10 cellular contexts compared by ENCODE assay signal in genomic region chr15:30922469-30923311, GRCh38. TPM values are rescaled to one million over a fixed set of nuclear protein-coding genes. Genes with fewer than 3 reads are reported as not detected.
DNase-seq lines count a peak whose midpoint lies in the region; TF ChIP-seq lines count a peak whose summit lies in the region.
"Had no signal": no experiment of that assay in that cellular context is flagged by ENCODE, and none has a peak within 500 bp of the region (broad histone marks: within the 10 kb centered on the region; RNA-seq: fewer than 3 reads in every experiment).

No MANE protein-coding gene starts in this region.

- H2BK120ac ChIP-seq in mesenchymal stem cell (ENCODE audit: low read depth, low read length) = no peak overlapping the region

- no peak overlapping the region for H3K23ac ChIP-seq in mesenchymal stem cell (ENCODE audit: low read length in 2 of 2)

- H2BK15ac ChIP-seq in mesenchymal stem cell (ENCODE audit: low read depth, poor library complexity, severe bottlenecking) = no peak overlapping the region

- H3K27ac Mint-ChIP-seq in activated T-cell treated with anti-CD3 and anti-CD28 coated beads, Interleukin-2, amount 50 U/mL, for 24 hours = peak overlapping the region; percentile 2

- H3K9me3 ChIP-seq in mesenchymal stem cell (ENCODE audit: control insufficient read depth, low read length) (no peaks in the 10 kb centered on the region), uterus (no peaks in the 10 kb centered on the region)
- H3K9me3 ChIP-seq: spleen had no signal

- TF ChIP-seq POLR2A in uterus (IDR thresholded peaks at IDR 0.05) = no peak

- no peak overlapping the region for H3K18ac ChIP-seq in mesenchymal stem cell (ENCODE audit: low read depth in 1 of 2, low read length in 2 of 2)

- H3K14ac ChIP-seq in mesenchymal stem cell (ENCODE audit: low read length in 2 of 2) = no peak overlapping the region

- peaks cover 33% of the 10 kb centered on the region for H3K4me1 ChIP-seq in mesenchymal stem cell (ENCODE audit: control insufficient read depth, insufficient read depth, low read depth, low read length)
- H3K4me1 ChIP-seq in uterus = no peaks in the 10 kb centered on the region
- H3K4me1 ChIP-seq: spleen had no signal

- intact Hi-C loops in uterus (cut with DNase I; ENCODE audit: low total_unique reads) = no loop called here

- no peak overlapping the region for H4K8ac ChIP-seq in mesenchymal stem cell (ENCODE audit: low read length)

- H3K9ac ChIP-seq in mesenchymal stem cell (ENCODE audit: low read length) = no peak overlapping the region

- H3K27me3 ChIP-seq in mesenchymal stem cell (ENCODE audit: control insufficient read depth in 1 of 2, insufficient read depth in 1 of 2, low read length in 2 of 2) (no peaks in the 10 kb centered on the region), uterus (no peaks in the 10 kb centered on the region)
- H3K27me3 ChIP-seq: spleen had no signal

- no peak for DNase-seq in activated T-cell treated with anti-CD3 and anti-CD28 coated beads, Interleukin-2, amount 50 U/mL, for 24 hours
- no peak for DNase-seq in activated T-cell treated with anti-CD3 and anti-CD28 coated beads, Interleukin-2, amount 50 U/mL, for 48 hours
- DNase-seq in epithelial cell of prostate (ENCODE audit: low read depth, low spot score) (no peak), mesenchymal stem cell (peak; percentile 2), uterus (no peak), NCI-H69 (lab: John Stamatoyannopoulos, UW) (no peak), coronary artery (ENCODE audit: low spot score) (no peak)
- no peak for DNase-seq in activated CD4-positive, CD25-positive, alpha-beta regulatory T cell (lab: John Stamatoyannopoulos, UW)
- DNase-seq: spleen had no signal

- H2BK12ac ChIP-seq in mesenchymal stem cell (ENCODE audit: low read length in 2 of 2) = no peak overlapping the region

- H3K4ac ChIP-seq in mesenchymal stem cell (ENCODE audit: low read depth in 1 of 2, low read length in 2 of 2) = no peak overlapping the region

- H3K4me3 ChIP-seq in mesenchymal stem cell (ENCODE audit: insufficient read depth in 1 of 2, low read depth in 1 of 2, low read length in 2 of 2) (no peak overlapping the region), uterus (no peak overlapping the region), coronary artery (no peak overlapping the region)
- H3K4me3 ChIP-seq: spleen had no signal

- no peak overlapping the region for H4K91ac ChIP-seq in mesenchymal stem cell (ENCODE audit: low read length)

- H3K27ac ChIP-seq in epithelial cell of prostate = peak overlapping the region; percentile 24
- peak overlapping the region; percentile 94 for H3K27ac ChIP-seq in mesenchymal stem cell (ENCODE audit: low read length, poor library complexity, severe bottlenecking)
- H3K27ac ChIP-seq in uterus = peak overlapping the region; percentile 16 to 42
- no peak overlapping the region for H3K27ac ChIP-seq in coronary artery
- H3K27ac ChIP-seq: spleen had no signal

- WGBS in mesenchymal stem cell = 82% methylated on average over 14 of the region's 14 CpGs

- TF ChIP-seq CTCF in uterus (IDR thresholded peaks at IDR 0.05) = no peak
- TF ChIP-seq CTCF in coronary artery (IDR thresholded peaks at IDR 0.05) = no peak

- H3K9me3 Mint-ChIP-seq in activated T-cell treated with anti-CD3 and anti-CD28 coated beads, Interleukin-2, amount 50 U/mL, for 24 hours = no peaks in the 10 kb centered on the region
- H3K9me3 Mint-ChIP-seq: IgD-negative memory B cell had no signal

- H3K36me3 ChIP-seq in mesenchymal stem cell (ENCODE audit: control insufficient read depth in 1 of 2, insufficient read depth in 2 of 2, low read depth in 1 of 2, low read length in 2 of 2) (peaks cover 38 to 93% of the 10 kb centered on the region in 2 experiments), uterus (no peaks in the 10 kb centered on the region)

- no peaks in the 10 kb centered on the region for H3K27me3 Mint-ChIP-seq in activated T-cell treated with anti-CD3 and anti-CD28 coated beads, Interleukin-2, amount 50 U/mL, for 24 hours
- H3K27me3 Mint-ChIP-seq: IgD-negative memory B cell had no signal

- H2AFZ ChIP-seq in mesenchymal stem cell (ENCODE audit: low read depth, low read length) = no peak overlapping the region

- peaks cover 7% of the 10 kb centered on the region for H3K79me1 ChIP-seq in mesenchymal stem cell (replicated peaks; ENCODE audit: low read length, poor library complexity, severe bottlenecking)

- H3K4me3 Mint-ChIP-seq in activated T-cell treated with anti-CD3 and anti-CD28 coated beads, Interleukin-2, amount 50 U/mL, for 24 hours = no peak overlapping the region
- H3K4me3 Mint-ChIP-seq: IgD-negative memory B cell had no signal

- peak overlapping the region; percentile 67 for H2BK5ac ChIP-seq in mesenchymal stem cell (ENCODE audit: low read depth, low read length, poor library complexity, severe bottlenecking)

- no peaks in the 10 kb centered on the region for H3K4me1 Mint-ChIP-seq in activated T-cell treated with anti-CD3 and anti-CD28 coated beads, Interleukin-2, amount 50 U/mL, for 24 hours (ENCODE audit: low read depth)

- H3K36me3 Mint-ChIP-seq in activated T-cell treated with anti-CD3 and anti-CD28 coated beads, Interleukin-2, amount 50 U/mL, for 24 hours (ENCODE audit: low read depth) = peaks cover 93% of the 10 kb centered on the region

- no peak overlapping the region for H3K4me2 ChIP-seq in mesenchymal stem cell (ENCODE audit: low read length, poor library complexity, severe bottlenecking)

- H2AK5ac ChIP-seq in mesenchymal stem cell (ENCODE audit: low read length, severe bottlenecking) = peak overlapping the region; percentile 98

RNA-seq across cellular contexts. Expression of gene FAN1, which starts 19.0 kb away (rescaled TPM):
- 4.5 TPM for polyA plus RNA-seq in mesenchymal stem cell (2013, experiment 1 of 2)
- polyA plus RNA-seq in mesenchymal stem cell (2013, experiment 2 of 2) = 5.7 TPM
- total RNA-seq in uterus = 10 to 100 TPM in 3 of 4 donors, 1 to 10 TPM in 1; 9.4 to 38.3 (median 19.2) TPM

Comparison
In these comparisons a context has a peak if more than half of its experiments do, and no peak if none do; other contexts are left out.
1. H3K27ac ChIP-seq: peak in epithelial cell of prostate (single experiment), mesenchymal stem cell (single experiment) and uterus (2 of 2); none in coronary artery (0 of 2).